ENCODE assay signal across 1 cellular context in genomic region chr15:88741671-88742070, GRCh38.
TF ChIP-seq lines count a peak whose summit lies in the region.

No MANE protein-coding gene starts in this region.

TF ChIP-seq in GM23338, 12 proteins besides CTCF, POLR2A, EP300 and RAD21 (continued from another document):
- TF ChIP-seq, protein P1, sequence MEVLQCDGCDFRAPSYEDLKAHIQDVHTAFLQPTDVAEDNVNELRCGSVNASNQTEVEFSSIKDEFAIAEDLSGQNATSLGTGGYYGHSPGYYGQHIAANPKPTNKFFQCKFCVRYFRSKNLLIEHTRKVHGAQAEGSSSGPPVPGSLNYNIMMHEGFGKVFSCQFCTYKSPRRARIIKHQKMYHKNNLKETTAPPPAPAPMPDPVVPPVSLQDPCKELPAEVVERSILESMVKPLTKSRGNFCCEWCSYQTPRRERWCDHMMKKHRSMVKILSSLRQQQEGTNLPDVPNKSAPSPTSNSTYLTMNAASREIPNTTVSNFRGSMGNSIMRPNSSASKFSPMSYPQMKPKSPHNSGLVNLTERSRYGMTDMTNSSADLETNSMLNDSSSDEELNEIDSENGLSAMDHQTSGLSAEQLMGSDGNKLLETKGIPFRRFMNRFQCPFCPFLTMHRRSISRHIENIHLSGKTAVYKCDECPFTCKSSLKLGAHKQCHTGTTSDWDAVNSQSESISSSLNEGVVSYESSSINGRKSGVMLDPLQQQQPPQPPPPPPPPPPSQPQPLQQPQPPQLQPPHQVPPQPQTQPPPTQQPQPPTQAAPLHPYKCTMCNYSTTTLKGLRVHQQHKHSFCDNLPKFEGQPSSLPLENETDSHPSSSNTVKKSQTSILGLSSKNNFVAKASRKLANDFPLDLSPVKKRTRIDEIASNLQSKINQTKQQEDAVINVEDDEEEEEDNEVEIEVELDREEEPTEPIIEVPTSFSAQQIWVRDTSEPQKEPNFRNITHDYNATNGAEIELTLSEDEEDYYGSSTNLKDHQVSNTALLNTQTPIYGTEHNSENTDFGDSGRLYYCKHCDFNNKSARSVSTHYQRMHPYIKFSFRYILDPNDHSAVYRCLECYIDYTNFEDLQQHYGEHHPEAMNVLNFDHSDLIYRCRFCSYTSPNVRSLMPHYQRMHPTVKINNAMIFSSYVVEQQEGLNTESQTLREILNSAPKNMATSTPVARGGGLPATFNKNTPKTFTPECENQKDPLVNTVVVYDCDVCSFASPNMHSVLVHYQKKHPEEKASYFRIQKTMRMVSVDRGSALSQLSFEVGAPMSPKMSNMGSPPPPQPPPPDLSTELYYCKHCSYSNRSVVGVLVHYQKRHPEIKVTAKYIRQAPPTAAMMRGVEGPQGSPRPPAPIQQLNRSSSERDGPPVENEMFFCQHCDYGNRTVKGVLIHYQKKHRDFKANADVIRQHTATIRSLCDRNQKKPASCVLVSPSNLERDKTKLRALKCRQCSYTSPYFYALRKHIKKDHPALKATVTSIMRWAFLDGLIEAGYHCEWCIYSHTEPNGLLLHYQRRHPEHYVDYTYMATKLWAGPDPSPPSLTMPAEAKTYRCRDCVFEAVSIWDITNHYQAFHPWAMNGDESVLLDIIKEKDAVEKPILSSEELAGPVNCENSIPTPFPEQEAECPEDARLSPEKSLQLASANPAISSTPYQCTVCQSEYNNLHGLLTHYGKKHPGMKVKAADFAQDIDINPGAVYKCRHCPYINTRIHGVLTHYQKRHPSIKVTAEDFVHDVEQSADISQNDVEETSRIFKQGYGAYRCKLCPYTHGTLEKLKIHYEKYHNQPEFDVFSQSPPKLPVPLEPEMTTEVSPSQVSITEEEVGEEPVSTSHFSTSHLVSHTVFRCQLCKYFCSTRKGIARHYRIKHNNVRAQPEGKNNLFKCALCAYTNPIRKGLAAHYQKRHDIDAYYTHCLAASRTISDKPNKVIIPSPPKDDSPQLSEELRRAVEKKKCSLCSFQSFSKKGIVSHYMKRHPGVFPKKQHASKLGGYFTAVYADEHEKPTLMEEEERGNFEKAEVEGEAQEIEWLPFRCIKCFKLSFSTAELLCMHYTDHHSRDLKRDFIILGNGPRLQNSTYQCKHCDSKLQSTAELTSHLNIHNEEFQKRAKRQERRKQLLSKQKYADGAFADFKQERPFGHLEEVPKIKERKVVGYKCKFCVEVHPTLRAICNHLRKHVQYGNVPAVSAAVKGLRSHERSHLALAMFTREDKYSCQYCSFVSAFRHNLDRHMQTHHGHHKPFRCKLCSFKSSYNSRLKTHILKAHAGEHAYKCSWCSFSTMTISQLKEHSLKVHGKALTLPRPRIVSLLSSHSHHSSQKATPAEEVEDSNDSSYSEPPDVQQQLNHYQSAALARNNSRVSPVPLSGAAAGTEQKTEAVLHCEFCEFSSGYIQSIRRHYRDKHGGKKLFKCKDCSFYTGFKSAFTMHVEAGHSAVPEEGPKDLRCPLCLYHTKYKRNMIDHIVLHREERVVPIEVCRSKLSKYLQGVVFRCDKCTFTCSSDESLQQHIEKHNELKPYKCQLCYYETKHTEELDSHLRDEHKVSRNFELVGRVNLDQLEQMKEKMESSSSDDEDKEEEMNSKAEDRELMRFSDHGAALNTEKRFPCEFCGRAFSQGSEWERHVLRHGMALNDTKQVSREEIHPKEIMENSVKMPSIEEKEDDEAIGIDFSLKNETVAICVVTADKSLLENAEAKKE (CRISPR knock-in tag; IDR thresholded peaks at IDR 0.05) = no peak
- TF ChIP-seq POLR2AphosphoS5 (IDR thresholded peaks at IDR 0.05; ENCODE audit: low read depth) = no peak
- TF ChIP-seq, protein P2, sequence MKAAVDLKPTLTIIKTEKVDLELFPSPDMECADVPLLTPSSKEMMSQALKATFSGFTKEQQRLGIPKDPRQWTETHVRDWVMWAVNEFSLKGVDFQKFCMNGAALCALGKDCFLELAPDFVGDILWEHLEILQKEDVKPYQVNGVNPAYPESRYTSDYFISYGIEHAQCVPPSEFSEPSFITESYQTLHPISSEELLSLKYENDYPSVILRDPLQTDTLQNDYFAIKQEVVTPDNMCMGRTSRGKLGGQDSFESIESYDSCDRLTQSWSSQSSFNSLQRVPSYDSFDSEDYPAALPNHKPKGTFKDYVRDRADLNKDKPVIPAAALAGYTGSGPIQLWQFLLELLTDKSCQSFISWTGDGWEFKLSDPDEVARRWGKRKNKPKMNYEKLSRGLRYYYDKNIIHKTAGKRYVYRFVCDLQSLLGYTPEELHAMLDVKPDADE (IDR thresholded peaks at IDR 0.05) = no peak
- TF ChIP-seq STAT1 (IDR thresholded peaks at IDR 0.05; ENCODE audit: unreplicated experiment) = no peak
- no peak for TF ChIP-seq EZH2phosphoT487 (IDR thresholded peaks at IDR 0.05; ENCODE audit: unreplicated experiment)
- TF ChIP-seq ZNF331 (CRISPR knock-in tag; IDR thresholded peaks at IDR 0.05; ENCODE audit: low read depth) = no peak
- no peak for TF ChIP-seq JUNB (IDR thresholded peaks at IDR 0.05; ENCODE audit: unreplicated experiment)
- no peak for TF ChIP-seq ZNF114 (CRISPR knock-in tag; IDR thresholded peaks at IDR 0.05)
